ENCODE assay signal across 16 cellular contexts in the genomic region with DNA sequence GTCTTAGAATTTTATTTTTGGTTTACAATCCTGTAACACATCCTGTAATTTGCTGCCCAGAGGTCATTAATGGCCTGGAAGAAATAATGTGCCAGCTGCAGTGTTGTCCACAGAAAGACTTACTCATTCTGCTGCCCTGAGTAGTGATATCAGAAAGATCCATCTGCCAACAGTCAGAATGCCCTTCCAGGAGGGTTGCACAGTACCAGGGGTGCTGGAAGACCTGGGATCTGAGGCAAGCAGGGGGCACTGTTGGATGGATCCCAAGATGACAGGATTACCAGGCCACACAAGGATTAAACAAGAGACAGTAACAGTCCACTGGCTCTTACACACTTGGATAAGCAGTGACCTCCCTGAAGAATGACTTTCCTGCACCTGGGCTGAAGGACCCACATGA.
"Had no signal": no experiment of that assay in that cellular context is flagged by ENCODE, and none has a peak within 500 bp of the region (broad histone marks: within the 10 kb centered on the region; RNA-seq: fewer than 3 reads in every experiment).

No MANE protein-coding gene starts in this region.

- H3K27ac ChIP-seq: ascending aorta, left ventricle myocardium inferior, neutrophil, tibial nerve, vagina had no signal

- H3K4me3 ChIP-seq: ascending aorta, left ventricle myocardium inferior, mucosa of descending colon, tibial nerve, vagina had no signal

- DNase-seq: activated CD4-positive, CD25-positive, alpha-beta regulatory T cell treated with anti-CD3 and anti-CD28 coated beads, Interleukin-2, amount 50 U/mL, for 72 hours; activated naive CD4-positive, alpha-beta T cell treated with anti-CD3 and anti-CD28 coated beads for 36 hours; activated naive CD8-positive, alpha-beta T cell treated with anti-CD3 and anti-CD28 coated beads, Interleukin-2, amount 50 U/mL, for 24 hours; hippocampal formation; kidney; left ventricle myocardium inferior; mucosa of descending colon; natural killer cell; right cardiac atrium; small intestine; stimulated activated CD4-positive, alpha-beta T cell treated with anti-CD3 and anti-CD28 coated beads, Interleukin-4, amount 100 ng/mL, for 24 hours; stimulated activated naive CD4-positive, alpha-beta T cell had no signal

- H3K27me3 ChIP-seq: ascending aorta, neutrophil, tibial nerve, vagina had no signal

- H3K4me1 ChIP-seq: ascending aorta, left ventricle myocardium inferior, vagina had no signal

- ATAC-seq: activated naive CD8-positive, alpha-beta T cell treated with anti-CD3 and anti-CD28 coated beads, Interleukin-2, amount 50 U/mL, for 24 hours; mucosa of descending colon; natural killer cell; right cardiac atrium had no signal

- H3K36me3 ChIP-seq: ascending aorta, left ventricle myocardium inferior, neutrophil, tibial nerve, vagina had no signal

- H3K9me3 ChIP-seq: ascending aorta, left ventricle myocardium inferior, mucosa of descending colon, neutrophil, tibial nerve, vagina had no signal
